In the genomic region with DNA sequence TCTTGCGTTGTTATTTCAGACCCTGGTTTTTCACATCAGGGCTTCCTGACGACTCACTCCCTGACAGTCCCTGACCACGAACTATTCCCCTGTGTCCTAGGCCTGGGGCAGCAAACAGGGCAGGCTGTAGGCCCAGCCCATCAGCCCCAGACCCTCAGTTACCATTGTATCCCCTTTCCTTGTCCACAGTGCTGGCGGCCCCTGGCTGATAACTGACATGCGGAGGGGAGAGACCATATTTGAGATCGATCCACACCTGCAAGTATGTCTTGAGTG, we compare ENCODE assay signal across 1 cellular context.
TF ChIP-seq lines count a peak whose summit lies in the region.

No MANE protein-coding gene starts in this region.

TF ChIP-seq in IMR-90, 13 proteins besides CTCF, POLR2A, EP300 and RAD21:
- no peak for TF ChIP-seq BHLHE40 (IDR thresholded peaks at IDR 0.05; ENCODE audit: low read depth, low read length)
- no peak for TF ChIP-seq RFX5 (IDR thresholded peaks at IDR 0.05; ENCODE audit: low read depth, low read length)
- no peak for TF ChIP-seq RCOR1 (IDR thresholded peaks at IDR 0.05; ENCODE audit: insufficient replicate concordance, low read length)
- no peak for TF ChIP-seq MAZ (IDR thresholded peaks at IDR 0.05; ENCODE audit: borderline replicate concordance, low read depth, low read length)
- no peak for TF ChIP-seq CHD1 (IDR thresholded peaks at IDR 0.05; ENCODE audit: low read depth, low read length)
- TF ChIP-seq MXI1 (IDR thresholded peaks at IDR 0.05; ENCODE audit: borderline replicate concordance, low read depth, low read length), result no peak
- TF ChIP-seq, protein P1, sequence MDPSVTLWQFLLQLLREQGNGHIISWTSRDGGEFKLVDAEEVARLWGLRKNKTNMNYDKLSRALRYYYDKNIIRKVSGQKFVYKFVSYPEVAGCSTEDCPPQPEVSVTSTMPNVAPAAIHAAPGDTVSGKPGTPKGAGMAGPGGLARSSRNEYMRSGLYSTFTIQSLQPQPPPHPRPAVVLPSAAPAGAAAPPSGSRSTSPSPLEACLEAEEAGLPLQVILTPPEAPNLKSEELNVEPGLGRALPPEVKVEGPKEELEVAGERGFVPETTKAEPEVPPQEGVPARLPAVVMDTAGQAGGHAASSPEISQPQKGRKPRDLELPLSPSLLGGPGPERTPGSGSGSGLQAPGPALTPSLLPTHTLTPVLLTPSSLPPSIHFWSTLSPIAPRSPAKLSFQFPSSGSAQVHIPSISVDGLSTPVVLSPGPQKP (IDR thresholded peaks at IDR 0.05; ENCODE audit: borderline replicate concordance, low read depth, low read length), result no peak
- no peak for TF ChIP-seq CEBPB (IDR thresholded peaks at IDR 0.05; ENCODE audit: low read depth, low read length)
- no peak for TF ChIP-seq FOS (IDR thresholded peaks at IDR 0.05; ENCODE audit: low read depth, low read length)
- TF ChIP-seq MAFK (IDR thresholded peaks at IDR 0.05; ENCODE audit: low read depth, low read length), result no peak
- no peak for TF ChIP-seq NFE2L2 (IDR thresholded peaks at IDR 0.05; ENCODE audit: low read depth, low read length)
- no peak for TF ChIP-seq SMC3 (IDR thresholded peaks at IDR 0.05; ENCODE audit: low read depth, low read length)
- TF ChIP-seq, protein P2, sequence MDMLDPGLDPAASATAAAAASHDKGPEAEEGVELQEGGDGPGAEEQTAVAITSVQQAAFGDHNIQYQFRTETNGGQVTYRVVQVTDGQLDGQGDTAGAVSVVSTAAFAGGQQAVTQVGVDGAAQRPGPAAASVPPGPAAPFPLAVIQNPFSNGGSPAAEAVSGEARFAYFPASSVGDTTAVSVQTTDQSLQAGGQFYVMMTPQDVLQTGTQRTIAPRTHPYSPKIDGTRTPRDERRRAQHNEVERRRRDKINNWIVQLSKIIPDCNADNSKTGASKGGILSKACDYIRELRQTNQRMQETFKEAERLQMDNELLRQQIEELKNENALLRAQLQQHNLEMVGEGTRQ (IDR thresholded peaks at IDR 0.05; ENCODE audit: low read depth, low read length), result no peak
